Comparison of ENCODE assay signal across 1 cellular context in genomic region chr1:84991097-84991890, GRCh38.
TF ChIP-seq lines count a peak whose summit lies in the region.

No MANE protein-coding gene starts in this region.

TF ChIP-seq in GM23338, 12 proteins besides CTCF, POLR2A, EP300 and RAD21 (continued from another document):
- TF ChIP-seq, protein P1, sequence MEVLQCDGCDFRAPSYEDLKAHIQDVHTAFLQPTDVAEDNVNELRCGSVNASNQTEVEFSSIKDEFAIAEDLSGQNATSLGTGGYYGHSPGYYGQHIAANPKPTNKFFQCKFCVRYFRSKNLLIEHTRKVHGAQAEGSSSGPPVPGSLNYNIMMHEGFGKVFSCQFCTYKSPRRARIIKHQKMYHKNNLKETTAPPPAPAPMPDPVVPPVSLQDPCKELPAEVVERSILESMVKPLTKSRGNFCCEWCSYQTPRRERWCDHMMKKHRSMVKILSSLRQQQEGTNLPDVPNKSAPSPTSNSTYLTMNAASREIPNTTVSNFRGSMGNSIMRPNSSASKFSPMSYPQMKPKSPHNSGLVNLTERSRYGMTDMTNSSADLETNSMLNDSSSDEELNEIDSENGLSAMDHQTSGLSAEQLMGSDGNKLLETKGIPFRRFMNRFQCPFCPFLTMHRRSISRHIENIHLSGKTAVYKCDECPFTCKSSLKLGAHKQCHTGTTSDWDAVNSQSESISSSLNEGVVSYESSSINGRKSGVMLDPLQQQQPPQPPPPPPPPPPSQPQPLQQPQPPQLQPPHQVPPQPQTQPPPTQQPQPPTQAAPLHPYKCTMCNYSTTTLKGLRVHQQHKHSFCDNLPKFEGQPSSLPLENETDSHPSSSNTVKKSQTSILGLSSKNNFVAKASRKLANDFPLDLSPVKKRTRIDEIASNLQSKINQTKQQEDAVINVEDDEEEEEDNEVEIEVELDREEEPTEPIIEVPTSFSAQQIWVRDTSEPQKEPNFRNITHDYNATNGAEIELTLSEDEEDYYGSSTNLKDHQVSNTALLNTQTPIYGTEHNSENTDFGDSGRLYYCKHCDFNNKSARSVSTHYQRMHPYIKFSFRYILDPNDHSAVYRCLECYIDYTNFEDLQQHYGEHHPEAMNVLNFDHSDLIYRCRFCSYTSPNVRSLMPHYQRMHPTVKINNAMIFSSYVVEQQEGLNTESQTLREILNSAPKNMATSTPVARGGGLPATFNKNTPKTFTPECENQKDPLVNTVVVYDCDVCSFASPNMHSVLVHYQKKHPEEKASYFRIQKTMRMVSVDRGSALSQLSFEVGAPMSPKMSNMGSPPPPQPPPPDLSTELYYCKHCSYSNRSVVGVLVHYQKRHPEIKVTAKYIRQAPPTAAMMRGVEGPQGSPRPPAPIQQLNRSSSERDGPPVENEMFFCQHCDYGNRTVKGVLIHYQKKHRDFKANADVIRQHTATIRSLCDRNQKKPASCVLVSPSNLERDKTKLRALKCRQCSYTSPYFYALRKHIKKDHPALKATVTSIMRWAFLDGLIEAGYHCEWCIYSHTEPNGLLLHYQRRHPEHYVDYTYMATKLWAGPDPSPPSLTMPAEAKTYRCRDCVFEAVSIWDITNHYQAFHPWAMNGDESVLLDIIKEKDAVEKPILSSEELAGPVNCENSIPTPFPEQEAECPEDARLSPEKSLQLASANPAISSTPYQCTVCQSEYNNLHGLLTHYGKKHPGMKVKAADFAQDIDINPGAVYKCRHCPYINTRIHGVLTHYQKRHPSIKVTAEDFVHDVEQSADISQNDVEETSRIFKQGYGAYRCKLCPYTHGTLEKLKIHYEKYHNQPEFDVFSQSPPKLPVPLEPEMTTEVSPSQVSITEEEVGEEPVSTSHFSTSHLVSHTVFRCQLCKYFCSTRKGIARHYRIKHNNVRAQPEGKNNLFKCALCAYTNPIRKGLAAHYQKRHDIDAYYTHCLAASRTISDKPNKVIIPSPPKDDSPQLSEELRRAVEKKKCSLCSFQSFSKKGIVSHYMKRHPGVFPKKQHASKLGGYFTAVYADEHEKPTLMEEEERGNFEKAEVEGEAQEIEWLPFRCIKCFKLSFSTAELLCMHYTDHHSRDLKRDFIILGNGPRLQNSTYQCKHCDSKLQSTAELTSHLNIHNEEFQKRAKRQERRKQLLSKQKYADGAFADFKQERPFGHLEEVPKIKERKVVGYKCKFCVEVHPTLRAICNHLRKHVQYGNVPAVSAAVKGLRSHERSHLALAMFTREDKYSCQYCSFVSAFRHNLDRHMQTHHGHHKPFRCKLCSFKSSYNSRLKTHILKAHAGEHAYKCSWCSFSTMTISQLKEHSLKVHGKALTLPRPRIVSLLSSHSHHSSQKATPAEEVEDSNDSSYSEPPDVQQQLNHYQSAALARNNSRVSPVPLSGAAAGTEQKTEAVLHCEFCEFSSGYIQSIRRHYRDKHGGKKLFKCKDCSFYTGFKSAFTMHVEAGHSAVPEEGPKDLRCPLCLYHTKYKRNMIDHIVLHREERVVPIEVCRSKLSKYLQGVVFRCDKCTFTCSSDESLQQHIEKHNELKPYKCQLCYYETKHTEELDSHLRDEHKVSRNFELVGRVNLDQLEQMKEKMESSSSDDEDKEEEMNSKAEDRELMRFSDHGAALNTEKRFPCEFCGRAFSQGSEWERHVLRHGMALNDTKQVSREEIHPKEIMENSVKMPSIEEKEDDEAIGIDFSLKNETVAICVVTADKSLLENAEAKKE (CRISPR knock-in tag; IDR thresholded peaks at IDR 0.05): no peak
- TF ChIP-seq, protein P2, sequence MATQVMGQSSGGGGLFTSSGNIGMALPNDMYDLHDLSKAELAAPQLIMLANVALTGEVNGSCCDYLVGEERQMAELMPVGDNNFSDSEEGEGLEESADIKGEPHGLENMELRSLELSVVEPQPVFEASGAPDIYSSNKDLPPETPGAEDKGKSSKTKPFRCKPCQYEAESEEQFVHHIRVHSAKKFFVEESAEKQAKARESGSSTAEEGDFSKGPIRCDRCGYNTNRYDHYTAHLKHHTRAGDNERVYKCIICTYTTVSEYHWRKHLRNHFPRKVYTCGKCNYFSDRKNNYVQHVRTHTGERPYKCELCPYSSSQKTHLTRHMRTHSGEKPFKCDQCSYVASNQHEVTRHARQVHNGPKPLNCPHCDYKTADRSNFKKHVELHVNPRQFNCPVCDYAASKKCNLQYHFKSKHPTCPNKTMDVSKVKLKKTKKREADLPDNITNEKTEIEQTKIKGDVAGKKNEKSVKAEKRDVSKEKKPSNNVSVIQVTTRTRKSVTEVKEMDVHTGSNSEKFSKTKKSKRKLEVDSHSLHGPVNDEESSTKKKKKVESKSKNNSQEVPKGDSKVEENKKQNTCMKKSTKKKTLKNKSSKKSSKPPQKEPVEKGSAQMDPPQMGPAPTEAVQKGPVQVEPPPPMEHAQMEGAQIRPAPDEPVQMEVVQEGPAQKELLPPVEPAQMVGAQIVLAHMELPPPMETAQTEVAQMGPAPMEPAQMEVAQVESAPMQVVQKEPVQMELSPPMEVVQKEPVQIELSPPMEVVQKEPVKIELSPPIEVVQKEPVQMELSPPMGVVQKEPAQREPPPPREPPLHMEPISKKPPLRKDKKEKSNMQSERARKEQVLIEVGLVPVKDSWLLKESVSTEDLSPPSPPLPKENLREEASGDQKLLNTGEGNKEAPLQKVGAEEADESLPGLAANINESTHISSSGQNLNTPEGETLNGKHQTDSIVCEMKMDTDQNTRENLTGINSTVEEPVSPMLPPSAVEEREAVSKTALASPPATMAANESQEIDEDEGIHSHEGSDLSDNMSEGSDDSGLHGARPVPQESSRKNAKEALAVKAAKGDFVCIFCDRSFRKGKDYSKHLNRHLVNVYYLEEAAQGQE (IDR thresholded peaks at IDR 0.05; ENCODE audit: unreplicated experiment): no peak
- TF ChIP-seq POLR2AphosphoS5 (IDR thresholded peaks at IDR 0.05; ENCODE audit: low read depth): no peak
- TF ChIP-seq STAT1 (IDR thresholded peaks at IDR 0.05; ENCODE audit: unreplicated experiment): no peak
- TF ChIP-seq JUNB (IDR thresholded peaks at IDR 0.05; ENCODE audit: unreplicated experiment): no peak
- no peak for TF ChIP-seq ZNF331 (CRISPR knock-in tag; IDR thresholded peaks at IDR 0.05; ENCODE audit: low read depth)
- no peak for TF ChIP-seq ZNF114 (CRISPR knock-in tag; IDR thresholded peaks at IDR 0.05)
- TF ChIP-seq CREB1 (CRISPR knock-in tag; IDR thresholded peaks at IDR 0.05; ENCODE audit: low read depth): no peak
- TF ChIP-seq EZH2phosphoT487 (IDR thresholded peaks at IDR 0.05; ENCODE audit: unreplicated experiment): no peak
